Comparison of ENCODE assay signal across 1 cellular context in the genomic region with DNA sequence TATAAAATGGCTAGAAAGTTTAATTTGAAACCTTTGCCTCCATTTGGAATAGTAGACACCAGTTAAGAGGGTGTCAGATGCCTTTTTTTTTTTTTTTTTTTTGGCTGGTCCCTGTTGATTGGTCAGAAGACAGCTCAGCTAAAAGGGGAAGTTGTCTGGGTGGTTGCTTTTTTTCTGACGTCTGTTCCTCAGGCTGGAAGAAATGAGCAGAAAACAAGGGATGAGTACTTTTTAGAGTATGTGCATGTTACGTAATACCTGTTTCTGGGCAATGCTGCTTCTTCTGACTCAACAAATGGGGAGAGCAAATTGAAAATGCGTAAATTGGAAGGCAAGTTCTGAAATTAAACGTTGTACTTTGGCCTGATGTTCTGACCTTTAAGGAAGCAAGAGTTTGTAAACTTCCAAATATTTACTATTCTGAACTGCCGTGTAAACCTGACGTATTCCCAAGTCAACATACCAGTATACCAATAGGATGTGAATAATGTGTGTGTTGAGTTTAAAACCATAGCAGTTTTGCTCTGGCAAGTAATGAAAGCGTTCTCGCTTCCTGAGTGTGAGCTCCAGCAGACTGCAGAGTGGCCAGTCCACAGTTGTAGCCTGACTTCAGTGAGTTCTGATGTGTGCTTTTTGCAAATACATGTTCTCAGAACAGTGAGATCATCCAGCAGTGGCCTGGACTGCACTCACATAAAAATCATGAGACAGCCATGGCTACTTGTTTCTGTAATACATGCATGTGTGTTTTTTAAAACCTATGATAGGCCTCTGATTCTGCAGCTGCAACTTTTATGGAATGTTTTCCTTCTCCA.
TF ChIP-seq lines count a peak whose summit lies in the region.

No MANE protein-coding gene starts in this region.

TF ChIP-seq in HepG2, 621 proteins besides CTCF, POLR2A, EP300 and RAD21:
- TF ChIP-seq AHR (CRISPR knock-in tag; IDR thresholded peaks at IDR 0.05) (no peak), CEBPG (CRISPR knock-in tag; IDR thresholded peaks at IDR 0.05) (peak; percentile 60; the same call in 1 of the 2 replicates), MED1 (CRISPR knock-in tag; IDR thresholded peaks at IDR 0.05) (peak; percentile 15; the same call in 1 of the 2 replicates), HNRNPL (IDR thresholded peaks at IDR 0.05; ENCODE audit: low read depth, low read length) (0 out of 2 replicates have a peak, but pooled peaks have one; percentile 52), FOXA3 (CRISPR knock-in tag; IDR thresholded peaks at IDR 0.05) (peak; percentile 36; the same call in 1 of the 2 replicates), GATAD2A (CRISPR knock-in tag; IDR thresholded peaks at IDR 0.05) (peak; percentile 25; the same call in 1 of the 2 replicates), POLR2G (IDR thresholded peaks at IDR 0.05; ENCODE audit: low read depth, low read length) (peak; percentile 78; the same call in 1 of the 2 replicates), AGO2 (optimal IDR thresholded peaks at IDR 0.05; ENCODE audit: low read depth, low read length) (peak; percentile 25), CEBPB (IDR thresholded peaks at IDR 0.05; ENCODE audit: borderline replicate concordance, low read depth, low read length) (peak; percentile 74), NR2C2 (CRISPR knock-in tag; IDR thresholded peaks at IDR 0.05; ENCODE audit: borderline replicate concordance) (0 out of 2 replicates have a peak, but pooled peaks have one; percentile 15), RBM22 (optimal IDR thresholded peaks at IDR 0.05; ENCODE audit: low read length) (peak; percentile 85), RBFOX2 (IDR thresholded peaks at IDR 0.05; ENCODE audit: low read depth, low read length) (peak; percentile 80), ZNF274 (CRISPR knock-in tag; IDR thresholded peaks at IDR 0.05) (no peak), ATF7 (IDR thresholded peaks at IDR 0.05) (no peak), ATF7 (CRISPR knock-in tag; IDR thresholded peaks at IDR 0.05) (no peak), ZBTB1 (CRISPR knock-in tag; IDR thresholded peaks at IDR 0.05; ENCODE audit: borderline replicate concordance) (no peak), ZC3H4 (CRISPR knock-in tag; IDR thresholded peaks at IDR 0.05; ENCODE audit: borderline replicate concordance) (0 out of 2 replicates have a peak, but pooled peaks have one; percentile 51), ZSCAN21 (CRISPR knock-in tag; IDR thresholded peaks at IDR 0.05; ENCODE audit: borderline replicate concordance) (no peak), KLF16 (CRISPR knock-in tag; IDR thresholded peaks at IDR 0.05) (0 out of 4 replicates have a peak, but pooled peaks of 1 of the 2 experiments have one; percentile 25), SIN3A (IDR thresholded peaks at IDR 0.05; ENCODE audit: borderline replicate concordance, low read depth, low read length) (no peak), FOXP1 (IDR thresholded peaks at IDR 0.05) (no peak), FOXP1 (CRISPR knock-in tag; IDR thresholded peaks at IDR 0.05) (peak; percentile 66; the same call in 1 of the 2 replicates), PHF5A (CRISPR knock-in tag; IDR thresholded peaks at IDR 0.05; ENCODE audit: low read depth, unreplicated experiment) (peak; percentile 30)
- TF ChIP-seq, protein P1, sequence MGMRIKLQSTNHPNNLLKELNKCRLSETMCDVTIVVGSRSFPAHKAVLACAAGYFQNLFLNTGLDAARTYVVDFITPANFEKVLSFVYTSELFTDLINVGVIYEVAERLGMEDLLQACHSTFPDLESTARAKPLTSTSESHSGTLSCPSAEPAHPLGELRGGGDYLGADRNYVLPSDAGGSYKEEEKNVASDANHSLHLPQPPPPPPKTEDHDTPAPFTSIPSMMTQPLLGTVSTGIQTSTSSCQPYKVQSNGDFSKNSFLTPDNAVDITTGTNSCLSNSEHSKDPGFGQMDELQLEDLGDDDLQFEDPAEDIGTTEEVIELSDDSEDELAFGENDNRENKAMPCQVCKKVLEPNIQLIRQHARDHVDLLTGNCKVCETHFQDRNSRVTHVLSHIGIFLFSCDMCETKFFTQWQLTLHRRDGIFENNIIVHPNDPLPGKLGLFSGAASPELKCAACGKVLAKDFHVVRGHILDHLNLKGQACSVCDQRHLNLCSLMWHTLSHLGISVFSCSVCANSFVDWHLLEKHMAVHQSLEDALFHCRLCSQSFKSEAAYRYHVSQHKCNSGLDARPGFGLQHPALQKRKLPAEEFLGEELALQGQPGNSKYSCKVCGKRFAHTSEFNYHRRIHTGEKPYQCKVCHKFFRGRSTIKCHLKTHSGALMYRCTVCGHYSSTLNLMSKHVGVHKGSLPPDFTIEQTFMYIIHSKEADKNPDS (CRISPR knock-in tag; IDR thresholded peaks at IDR 0.05), result peak; percentile 85
- TF ChIP-seq, protein P2, sequence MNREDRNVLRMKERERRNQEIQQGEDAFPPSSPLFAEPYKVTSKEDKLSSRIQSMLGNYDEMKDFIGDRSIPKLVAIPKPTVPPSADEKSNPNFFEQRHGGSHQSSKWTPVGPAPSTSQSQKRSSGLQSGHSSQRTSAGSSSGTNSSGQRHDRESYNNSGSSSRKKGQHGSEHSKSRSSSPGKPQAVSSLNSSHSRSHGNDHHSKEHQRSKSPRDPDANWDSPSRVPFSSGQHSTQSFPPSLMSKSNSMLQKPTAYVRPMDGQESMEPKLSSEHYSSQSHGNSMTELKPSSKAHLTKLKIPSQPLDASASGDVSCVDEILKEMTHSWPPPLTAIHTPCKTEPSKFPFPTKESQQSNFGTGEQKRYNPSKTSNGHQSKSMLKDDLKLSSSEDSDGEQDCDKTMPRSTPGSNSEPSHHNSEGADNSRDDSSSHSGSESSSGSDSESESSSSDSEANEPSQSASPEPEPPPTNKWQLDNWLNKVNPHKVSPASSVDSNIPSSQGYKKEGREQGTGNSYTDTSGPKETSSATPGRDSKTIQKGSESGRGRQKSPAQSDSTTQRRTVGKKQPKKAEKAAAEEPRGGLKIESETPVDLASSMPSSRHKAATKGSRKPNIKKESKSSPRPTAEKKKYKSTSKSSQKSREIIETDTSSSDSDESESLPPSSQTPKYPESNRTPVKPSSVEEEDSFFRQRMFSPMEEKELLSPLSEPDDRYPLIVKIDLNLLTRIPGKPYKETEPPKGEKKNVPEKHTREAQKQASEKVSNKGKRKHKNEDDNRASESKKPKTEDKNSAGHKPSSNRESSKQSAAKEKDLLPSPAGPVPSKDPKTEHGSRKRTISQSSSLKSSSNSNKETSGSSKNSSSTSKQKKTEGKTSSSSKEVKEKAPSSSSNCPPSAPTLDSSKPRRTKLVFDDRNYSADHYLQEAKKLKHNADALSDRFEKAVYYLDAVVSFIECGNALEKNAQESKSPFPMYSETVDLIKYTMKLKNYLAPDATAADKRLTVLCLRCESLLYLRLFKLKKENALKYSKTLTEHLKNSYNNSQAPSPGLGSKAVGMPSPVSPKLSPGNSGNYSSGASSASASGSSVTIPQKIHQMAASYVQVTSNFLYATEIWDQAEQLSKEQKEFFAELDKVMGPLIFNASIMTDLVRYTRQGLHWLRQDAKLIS (CRISPR knock-in tag; IDR thresholded peaks at IDR 0.05), result peak; percentile 61; the same call in 1 of the 2 replicates
- TF ChIP-seq, protein P3, sequence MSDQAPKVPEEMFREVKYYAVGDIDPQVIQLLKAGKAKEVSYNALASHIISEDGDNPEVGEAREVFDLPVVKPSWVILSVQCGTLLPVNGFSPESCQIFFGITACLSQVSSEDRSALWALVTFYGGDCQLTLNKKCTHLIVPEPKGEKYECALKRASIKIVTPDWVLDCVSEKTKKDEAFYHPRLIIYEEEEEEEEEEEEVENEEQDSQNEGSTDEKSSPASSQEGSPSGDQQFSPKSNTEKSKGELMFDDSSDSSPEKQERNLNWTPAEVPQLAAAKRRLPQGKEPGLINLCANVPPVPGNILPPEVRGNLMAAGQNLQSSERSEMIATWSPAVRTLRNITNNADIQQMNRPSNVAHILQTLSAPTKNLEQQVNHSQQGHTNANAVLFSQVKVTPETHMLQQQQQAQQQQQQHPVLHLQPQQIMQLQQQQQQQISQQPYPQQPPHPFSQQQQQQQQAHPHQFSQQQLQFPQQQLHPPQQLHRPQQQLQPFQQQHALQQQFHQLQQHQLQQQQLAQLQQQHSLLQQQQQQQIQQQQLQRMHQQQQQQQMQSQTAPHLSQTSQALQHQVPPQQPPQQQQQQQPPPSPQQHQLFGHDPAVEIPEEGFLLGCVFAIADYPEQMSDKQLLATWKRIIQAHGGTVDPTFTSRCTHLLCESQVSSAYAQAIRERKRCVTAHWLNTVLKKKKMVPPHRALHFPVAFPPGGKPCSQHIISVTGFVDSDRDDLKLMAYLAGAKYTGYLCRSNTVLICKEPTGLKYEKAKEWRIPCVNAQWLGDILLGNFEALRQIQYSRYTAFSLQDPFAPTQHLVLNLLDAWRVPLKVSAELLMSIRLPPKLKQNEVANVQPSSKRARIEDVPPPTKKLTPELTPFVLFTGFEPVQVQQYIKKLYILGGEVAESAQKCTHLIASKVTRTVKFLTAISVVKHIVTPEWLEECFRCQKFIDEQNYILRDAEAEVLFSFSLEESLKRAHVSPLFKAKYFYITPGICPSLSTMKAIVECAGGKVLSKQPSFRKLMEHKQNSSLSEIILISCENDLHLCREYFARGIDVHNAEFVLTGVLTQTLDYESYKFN (CRISPR knock-in tag; conservative IDR thresholded peaks at IDR 0.05), result 0 out of 2 replicates have a peak, but pooled peaks have one; percentile 29
